In the genomic region with DNA sequence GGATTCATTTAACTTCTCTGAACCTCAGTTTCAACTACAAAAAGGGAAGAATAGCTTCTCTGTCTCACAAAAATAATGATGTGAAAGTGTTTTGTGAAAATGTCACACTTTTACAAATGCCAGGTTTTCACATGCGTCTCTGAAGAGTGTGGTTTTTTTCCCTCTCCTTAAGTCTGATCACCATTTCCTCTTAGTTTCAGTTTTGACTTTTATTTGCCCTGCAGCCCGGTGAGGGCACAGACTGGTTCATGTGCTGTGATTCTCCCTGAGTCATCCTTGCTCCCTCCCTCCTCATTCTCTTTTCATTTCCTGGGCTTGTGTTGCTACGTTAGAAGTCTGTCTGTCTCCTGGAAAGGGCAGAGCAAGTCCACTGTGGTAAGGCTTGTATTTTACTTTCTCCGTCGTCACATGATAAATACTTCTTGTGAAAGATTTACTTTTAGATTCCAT, we compare ENCODE assay signal across 8 cellular contexts.
DNase-seq lines count a peak whose midpoint lies in the region; ATAC-seq and TF ChIP-seq lines count a peak whose summit lies in the region.

No MANE protein-coding gene starts in this region.

- peak overlapping the region; percentile 57 for H3K9ac ChIP-seq in smooth muscle cell (ENCODE audit: low read depth)

- no peak for TF ChIP-seq CTCF in AG04450 (IDR thresholded peaks at IDR 0.05; ENCODE audit: low read depth, low read length)
- TF ChIP-seq CTCF in body of pancreas (IDR thresholded peaks at IDR 0.05) = no peak
- TF ChIP-seq CTCF in smooth muscle cell (IDR thresholded peaks at IDR 0.05; ENCODE audit: borderline replicate concordance, insufficient read depth, poor library complexity, severe bottlenecking) = no peak

- intact Hi-C loops in body of pancreas (cut with DNase I) = no loop called here

- H3K4me2 ChIP-seq in smooth muscle cell = peak overlapping the region; percentile 83

- H3K36me3 ChIP-seq in SJCRH30 = peaks cover 12% of the 10 kb centered on the region
- H3K36me3 ChIP-seq in body of pancreas (replicated peaks in 1 of 2; ENCODE audit: insufficient read depth in 1 of 2, low read depth in 2 of 2) = no peaks in the 10 kb centered on the region
- H3K36me3 ChIP-seq in smooth muscle cell (ENCODE audit: low read depth) = no peaks in the 10 kb centered on the region

- H2AFZ ChIP-seq in smooth muscle cell (ENCODE audit: low read depth) = peak overlapping the region; percentile 11

- ATAC-seq in GM18907 (IDR thresholded peaks at IDR 0.05; ENCODE audit: unreplicated experiment) (peak; percentile 91), HG03378 (IDR thresholded peaks at IDR 0.05; ENCODE audit: unreplicated experiment) (peak; percentile 93), body of pancreas (peak; percentile 68)

- peaks cover 11% of the 10 kb centered on the region for H3F3A ChIP-seq in smooth muscle cell (ENCODE audit: low read depth)

- CTCF ChIA-PET in AG04450 (lab: Charles Lee) = interaction anchor here (1.2 kb wide), 1 partner anchor 36 kb away, joined by 5 read pairs; no protein-coding TSS in a partner anchor

- no peak for TF ChIP-seq POLR2A in body of pancreas (IDR thresholded peaks at IDR 0.05)

- POLR2A ChIA-PET in AG04450 (lab: Yijun Ruan, JAX) = no interaction called here

- 11 to 23% methylated on average over 5 of the region's 5 CpGs for WGBS in body of pancreas, 2 donors
- WGBS in smooth muscle cell (ENCODE audit: low lambda C conversion rate) = 11% methylated on average over 5 of the region's 5 CpGs

- H3K27ac ChIP-seq in AG04450 (ENCODE audit: low read depth, low read length) = peak overlapping the region; percentile 80
- peak overlapping the region; percentile 19 for H3K27ac ChIP-seq in SJCRH30
- H3K27ac ChIP-seq in body of pancreas = peak overlapping the region in 3 of 4 donors; percentile 38 to 70 (median 49)
- peak overlapping the region; percentile 88 for H3K27ac ChIP-seq in smooth muscle cell (ENCODE audit: low read depth)

- H3K4me3 ChIP-seq in AG04450 (ENCODE audit: low read depth, low read length) (peak overlapping the region; percentile 51), SJCRH30 (no peak overlapping the region), body of pancreas (no peak overlapping the region), smooth muscle cell (peak overlapping the region; percentile 42)

- H3K9me3 ChIP-seq in AG04450 (ENCODE audit: control insufficient read depth, insufficient read depth, low read length) (no peaks in the 10 kb centered on the region; the same call in 1 of the 2 replicates), SJCRH30 (replicated peaks) (no peaks in the 10 kb centered on the region), body of pancreas (no peaks in the 10 kb centered on the region), smooth muscle cell (replicated peaks; ENCODE audit: low read depth) (no peaks in the 10 kb centered on the region)

- DNase-seq in AG04450 (ENCODE audit: low read depth, low spot score) (peak; percentile 65), SJCRH30 (peak; percentile 12 to 51), body of pancreas (peak in 3 of 4 donors; percentile 18 to 58 (median 32)), iPS-NIHi11 (ENCODE audit: low spot score) (peak; percentile 25), smooth muscle cell (lab: John Stamatoyannopoulos, UW; ENCODE audit: unreplicated experiment) (no peak), NK-92 (lab: John Stamatoyannopoulos, UW; ENCODE audit: unreplicated experiment) (no peak)

- H3K4me1 ChIP-seq in SJCRH30 = peaks cover 16% of the 10 kb centered on the region
- peaks cover 7% of the 10 kb centered on the region for H3K4me1 ChIP-seq in body of pancreas
- H3K4me1 ChIP-seq in smooth muscle cell (ENCODE audit: low read depth) = peaks cover 4% of the 10 kb centered on the region

- no peaks in the 10 kb centered on the region for H3K79me2 ChIP-seq in smooth muscle cell (ENCODE audit: low read depth)

- H4K20me1 ChIP-seq in smooth muscle cell (ENCODE audit: low read depth) = no peaks in the 10 kb centered on the region

- H3K27me3 ChIP-seq in AG04450 (ENCODE audit: control insufficient read depth, insufficient read depth, low read length) = no peaks in the 10 kb centered on the region
- H3K27me3 ChIP-seq in SJCRH30 = no peaks in the 10 kb centered on the region
- H3K27me3 ChIP-seq in body of pancreas = no peaks in the 10 kb centered on the region
- no peaks in the 10 kb centered on the region for H3K27me3 ChIP-seq in smooth muscle cell (ENCODE audit: low read depth)

Comparison
In these comparisons a context has a peak if more than half of its experiments do, and no peak if none do; other contexts are left out.
1. DNase-seq: peak in AG04450 (single experiment), SJCRH30 (2 of 2), body of pancreas (3 of 4) and iPS-NIHi11 (single experiment); none in smooth muscle cell (single experiment) and NK-92 (single experiment).
2. H3K27ac ChIP-seq: peak in every context shown above with its lines; median percentile 88 in smooth muscle cell; 80 in AG04450; 49 in body of pancreas; 19 in SJCRH30.
3. H3K4me3 ChIP-seq: peak in AG04450 (single experiment) and smooth muscle cell (single experiment); none in SJCRH30 (single experiment) and body of pancreas (0 of 2).
4. Peak in every context shown above with its lines, with median percentiles within 50 percentile points of each other: ATAC-seq.